In the genomic region with DNA sequence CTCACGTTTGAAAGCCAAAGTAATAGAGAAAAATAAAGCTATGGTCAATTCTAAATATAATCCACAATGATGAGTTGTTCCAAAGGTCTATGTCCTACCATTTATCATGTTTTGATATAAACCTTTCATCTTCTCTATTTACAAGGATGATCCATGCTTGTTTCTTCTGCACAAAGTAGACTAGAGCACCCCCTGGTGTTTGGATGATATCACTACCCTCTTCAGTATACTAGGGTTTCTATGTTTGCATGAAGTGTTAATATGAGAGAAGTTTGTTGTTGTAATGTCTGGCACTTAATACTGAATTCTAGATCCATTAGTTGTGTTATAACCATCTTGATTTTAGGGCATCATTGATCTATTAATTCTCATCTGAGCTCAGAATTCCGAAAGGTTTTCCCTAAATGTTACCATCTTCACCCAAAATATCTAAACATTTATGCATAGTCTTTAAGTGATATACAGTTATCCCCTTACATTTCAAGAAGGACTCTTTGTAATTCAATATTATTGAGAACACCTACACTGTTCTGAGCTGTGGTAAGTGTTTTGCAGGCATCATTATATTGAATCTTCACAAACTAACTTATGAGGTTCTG, we compare ENCODE assay signal across 1 cellular context.
TF ChIP-seq lines count a peak whose summit lies in the region.

No MANE protein-coding gene starts in this region.

TF ChIP-seq in GM23338, 12 proteins besides CTCF, POLR2A, EP300 and RAD21 (continued from another document):
- TF ChIP-seq, protein P1, sequence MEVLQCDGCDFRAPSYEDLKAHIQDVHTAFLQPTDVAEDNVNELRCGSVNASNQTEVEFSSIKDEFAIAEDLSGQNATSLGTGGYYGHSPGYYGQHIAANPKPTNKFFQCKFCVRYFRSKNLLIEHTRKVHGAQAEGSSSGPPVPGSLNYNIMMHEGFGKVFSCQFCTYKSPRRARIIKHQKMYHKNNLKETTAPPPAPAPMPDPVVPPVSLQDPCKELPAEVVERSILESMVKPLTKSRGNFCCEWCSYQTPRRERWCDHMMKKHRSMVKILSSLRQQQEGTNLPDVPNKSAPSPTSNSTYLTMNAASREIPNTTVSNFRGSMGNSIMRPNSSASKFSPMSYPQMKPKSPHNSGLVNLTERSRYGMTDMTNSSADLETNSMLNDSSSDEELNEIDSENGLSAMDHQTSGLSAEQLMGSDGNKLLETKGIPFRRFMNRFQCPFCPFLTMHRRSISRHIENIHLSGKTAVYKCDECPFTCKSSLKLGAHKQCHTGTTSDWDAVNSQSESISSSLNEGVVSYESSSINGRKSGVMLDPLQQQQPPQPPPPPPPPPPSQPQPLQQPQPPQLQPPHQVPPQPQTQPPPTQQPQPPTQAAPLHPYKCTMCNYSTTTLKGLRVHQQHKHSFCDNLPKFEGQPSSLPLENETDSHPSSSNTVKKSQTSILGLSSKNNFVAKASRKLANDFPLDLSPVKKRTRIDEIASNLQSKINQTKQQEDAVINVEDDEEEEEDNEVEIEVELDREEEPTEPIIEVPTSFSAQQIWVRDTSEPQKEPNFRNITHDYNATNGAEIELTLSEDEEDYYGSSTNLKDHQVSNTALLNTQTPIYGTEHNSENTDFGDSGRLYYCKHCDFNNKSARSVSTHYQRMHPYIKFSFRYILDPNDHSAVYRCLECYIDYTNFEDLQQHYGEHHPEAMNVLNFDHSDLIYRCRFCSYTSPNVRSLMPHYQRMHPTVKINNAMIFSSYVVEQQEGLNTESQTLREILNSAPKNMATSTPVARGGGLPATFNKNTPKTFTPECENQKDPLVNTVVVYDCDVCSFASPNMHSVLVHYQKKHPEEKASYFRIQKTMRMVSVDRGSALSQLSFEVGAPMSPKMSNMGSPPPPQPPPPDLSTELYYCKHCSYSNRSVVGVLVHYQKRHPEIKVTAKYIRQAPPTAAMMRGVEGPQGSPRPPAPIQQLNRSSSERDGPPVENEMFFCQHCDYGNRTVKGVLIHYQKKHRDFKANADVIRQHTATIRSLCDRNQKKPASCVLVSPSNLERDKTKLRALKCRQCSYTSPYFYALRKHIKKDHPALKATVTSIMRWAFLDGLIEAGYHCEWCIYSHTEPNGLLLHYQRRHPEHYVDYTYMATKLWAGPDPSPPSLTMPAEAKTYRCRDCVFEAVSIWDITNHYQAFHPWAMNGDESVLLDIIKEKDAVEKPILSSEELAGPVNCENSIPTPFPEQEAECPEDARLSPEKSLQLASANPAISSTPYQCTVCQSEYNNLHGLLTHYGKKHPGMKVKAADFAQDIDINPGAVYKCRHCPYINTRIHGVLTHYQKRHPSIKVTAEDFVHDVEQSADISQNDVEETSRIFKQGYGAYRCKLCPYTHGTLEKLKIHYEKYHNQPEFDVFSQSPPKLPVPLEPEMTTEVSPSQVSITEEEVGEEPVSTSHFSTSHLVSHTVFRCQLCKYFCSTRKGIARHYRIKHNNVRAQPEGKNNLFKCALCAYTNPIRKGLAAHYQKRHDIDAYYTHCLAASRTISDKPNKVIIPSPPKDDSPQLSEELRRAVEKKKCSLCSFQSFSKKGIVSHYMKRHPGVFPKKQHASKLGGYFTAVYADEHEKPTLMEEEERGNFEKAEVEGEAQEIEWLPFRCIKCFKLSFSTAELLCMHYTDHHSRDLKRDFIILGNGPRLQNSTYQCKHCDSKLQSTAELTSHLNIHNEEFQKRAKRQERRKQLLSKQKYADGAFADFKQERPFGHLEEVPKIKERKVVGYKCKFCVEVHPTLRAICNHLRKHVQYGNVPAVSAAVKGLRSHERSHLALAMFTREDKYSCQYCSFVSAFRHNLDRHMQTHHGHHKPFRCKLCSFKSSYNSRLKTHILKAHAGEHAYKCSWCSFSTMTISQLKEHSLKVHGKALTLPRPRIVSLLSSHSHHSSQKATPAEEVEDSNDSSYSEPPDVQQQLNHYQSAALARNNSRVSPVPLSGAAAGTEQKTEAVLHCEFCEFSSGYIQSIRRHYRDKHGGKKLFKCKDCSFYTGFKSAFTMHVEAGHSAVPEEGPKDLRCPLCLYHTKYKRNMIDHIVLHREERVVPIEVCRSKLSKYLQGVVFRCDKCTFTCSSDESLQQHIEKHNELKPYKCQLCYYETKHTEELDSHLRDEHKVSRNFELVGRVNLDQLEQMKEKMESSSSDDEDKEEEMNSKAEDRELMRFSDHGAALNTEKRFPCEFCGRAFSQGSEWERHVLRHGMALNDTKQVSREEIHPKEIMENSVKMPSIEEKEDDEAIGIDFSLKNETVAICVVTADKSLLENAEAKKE (CRISPR knock-in tag; IDR thresholded peaks at IDR 0.05), result no peak
- TF ChIP-seq NANOG (IDR thresholded peaks at IDR 0.05; ENCODE audit: borderline replicate concordance), result no peak
- TF ChIP-seq CREB1 (CRISPR knock-in tag; IDR thresholded peaks at IDR 0.05; ENCODE audit: low read depth), result no peak
- TF ChIP-seq, protein P2, sequence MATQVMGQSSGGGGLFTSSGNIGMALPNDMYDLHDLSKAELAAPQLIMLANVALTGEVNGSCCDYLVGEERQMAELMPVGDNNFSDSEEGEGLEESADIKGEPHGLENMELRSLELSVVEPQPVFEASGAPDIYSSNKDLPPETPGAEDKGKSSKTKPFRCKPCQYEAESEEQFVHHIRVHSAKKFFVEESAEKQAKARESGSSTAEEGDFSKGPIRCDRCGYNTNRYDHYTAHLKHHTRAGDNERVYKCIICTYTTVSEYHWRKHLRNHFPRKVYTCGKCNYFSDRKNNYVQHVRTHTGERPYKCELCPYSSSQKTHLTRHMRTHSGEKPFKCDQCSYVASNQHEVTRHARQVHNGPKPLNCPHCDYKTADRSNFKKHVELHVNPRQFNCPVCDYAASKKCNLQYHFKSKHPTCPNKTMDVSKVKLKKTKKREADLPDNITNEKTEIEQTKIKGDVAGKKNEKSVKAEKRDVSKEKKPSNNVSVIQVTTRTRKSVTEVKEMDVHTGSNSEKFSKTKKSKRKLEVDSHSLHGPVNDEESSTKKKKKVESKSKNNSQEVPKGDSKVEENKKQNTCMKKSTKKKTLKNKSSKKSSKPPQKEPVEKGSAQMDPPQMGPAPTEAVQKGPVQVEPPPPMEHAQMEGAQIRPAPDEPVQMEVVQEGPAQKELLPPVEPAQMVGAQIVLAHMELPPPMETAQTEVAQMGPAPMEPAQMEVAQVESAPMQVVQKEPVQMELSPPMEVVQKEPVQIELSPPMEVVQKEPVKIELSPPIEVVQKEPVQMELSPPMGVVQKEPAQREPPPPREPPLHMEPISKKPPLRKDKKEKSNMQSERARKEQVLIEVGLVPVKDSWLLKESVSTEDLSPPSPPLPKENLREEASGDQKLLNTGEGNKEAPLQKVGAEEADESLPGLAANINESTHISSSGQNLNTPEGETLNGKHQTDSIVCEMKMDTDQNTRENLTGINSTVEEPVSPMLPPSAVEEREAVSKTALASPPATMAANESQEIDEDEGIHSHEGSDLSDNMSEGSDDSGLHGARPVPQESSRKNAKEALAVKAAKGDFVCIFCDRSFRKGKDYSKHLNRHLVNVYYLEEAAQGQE (IDR thresholded peaks at IDR 0.05; ENCODE audit: unreplicated experiment), result no peak
TF ChIP-seq in GM23338: peak in this region for 0.
